Comparison of ENCODE assay signal across 6 cellular contexts in the genomic region with DNA sequence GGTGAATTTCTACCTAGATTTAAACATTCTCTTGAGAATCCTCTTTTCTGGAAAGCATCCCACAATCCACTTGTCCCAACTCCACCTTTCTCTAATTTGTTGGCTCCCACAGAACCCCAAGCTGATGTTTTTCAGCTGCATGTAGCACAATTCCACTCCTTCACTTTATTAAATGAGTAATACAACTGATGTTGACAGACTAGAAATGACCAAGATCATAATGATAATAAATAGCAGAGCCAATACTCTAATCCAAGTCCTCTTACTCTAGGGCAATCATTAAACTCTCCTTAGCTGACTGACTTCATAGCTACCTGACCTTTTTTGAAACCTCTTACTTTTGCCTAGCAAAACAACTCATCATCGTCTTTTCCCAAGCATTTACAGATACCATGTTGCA.
"Had no signal": no experiment of that assay in that cellular context is flagged by ENCODE, and none has a peak within 500 bp of the region (broad histone marks: within the 10 kb centered on the region; RNA-seq: fewer than 3 reads in every experiment).

No MANE protein-coding gene starts in this region.

- H3K27ac ChIP-seq: HL-60 had no signal

- DNase-seq: H9, HCEC 1CT, IMR-90 had no signal

- H3K4me3 ChIP-seq: GM23338 had no signal

- ATAC-seq: GM23338, HepG2 had no signal
